In the genomic region with DNA sequence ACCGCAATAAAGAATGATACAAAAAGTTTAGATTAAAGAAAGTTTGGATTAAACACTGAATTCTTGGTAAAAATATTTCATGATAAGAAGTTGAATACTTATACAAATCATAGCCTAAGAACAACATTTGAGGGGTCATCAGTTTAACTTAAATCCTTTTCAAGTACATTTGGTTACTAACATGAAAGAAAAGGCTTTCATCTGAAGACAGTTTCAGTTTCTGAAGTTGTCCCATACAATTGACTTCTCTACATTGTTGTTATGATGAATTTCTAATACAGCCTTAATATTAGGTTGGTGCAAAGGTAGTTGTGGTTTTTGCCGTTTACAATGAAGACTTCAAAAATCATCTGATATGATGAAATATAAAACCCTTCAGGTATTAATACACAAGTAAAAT, we compare ENCODE assay signal across 32 cellular contexts.
"Had no signal": no experiment of that assay in that cellular context is flagged by ENCODE, and none has a peak within 500 bp of the region (broad histone marks: within the 10 kb centered on the region; RNA-seq: fewer than 3 reads in every experiment).

No MANE protein-coding gene starts in this region.

- H3K27ac Mint-ChIP-seq: T-helper 1 cell treated with Interleukin-12 subunit alpha and Interleukin-12 subunit beta and Interleukin-4 antibody, amounts not matched to agents 30 μg/mL and 1 μg/mL, for 36 hours had no signal

- H3K9me3 ChIP-seq: Peyer's patch, SJSA1, SK-N-SH had no signal

- H3K4me3 Mint-ChIP-seq: T-helper 1 cell treated with Interleukin-12 subunit alpha and Interleukin-12 subunit beta and Interleukin-4 antibody, amounts not matched to agents 30 μg/mL and 1 μg/mL, for 36 hours had no signal

- H3K27me3 ChIP-seq: Peyer's patch, SJSA1 had no signal

- H3K4me2 ChIP-seq: SK-N-SH had no signal

- H3K4me3 ChIP-seq: Peyer's patch, SJSA1 had no signal

- H3K36me3 ChIP-seq: Peyer's patch, SJSA1 had no signal

- DNase-seq: Karpas-422, NCI-H1048, NCI-H1092 treated with DMSO at 0.1 percent for 48 hours, NCI-H1105 treated with DMSO at 0.1 percent for 48 hours, NCI-H1417, NCI-H1436, NCI-H146, NCI-H1694, NCI-H187, NCI-H1930, NCI-H2029 treated with DMSO at 0.1 percent for 48 hours, NCI-H2081 treated with DMSO at 0.1 percent for 48 hours, NCI-H2107, NCI-H226, NCI-H446 treated with DMSO at 0.1 percent for 48 hours, NCI-H510A, NCI-H524, NCI-H526, NCI-H69, NCI-H748 treated with DMSO at 0.1 percent for 48 hours, NCI-H82, OCI-M1, PC-3, Peyer's patch, Right ventricle myocardium superior, RPMI8226, SHP77 treated with DMSO at 0.1 percent for 48 hours, SK-N-SH, SW 1271, T-helper 1 cell had no signal

- H3K9me3 Mint-ChIP-seq: T-helper 1 cell treated with Interleukin-12 subunit alpha and Interleukin-12 subunit beta and Interleukin-4 antibody, amounts not matched to agents 30 μg/mL and 1 μg/mL, for 36 hours had no signal

- ATAC-seq: PC-3 had no signal

- H3K4me1 ChIP-seq: Peyer's patch, SJSA1 had no signal

- H3K27ac ChIP-seq: Peyer's patch, SJSA1 had no signal

- H3K9ac ChIP-seq: SK-N-SH had no signal
